8 cellular contexts compared by ENCODE assay signal in genomic region chr15:81274932-81275341, GRCh38. TPM values are rescaled to one million over a fixed set of nuclear protein-coding genes. Genes with fewer than 3 reads are reported as not detected.
DNase-seq lines count a peak whose midpoint lies in the region; ATAC-seq and TF ChIP-seq lines count a peak whose summit lies in the region.

No MANE protein-coding gene starts in this region.

- no peak overlapping the region for H3K4me3 ChIP-seq in coronary artery
- H3K4me3 ChIP-seq in liver (ENCODE audit: low read depth in 1 of 3, low read length in 3 of 3) = no peak overlapping the region

- H3K36me3 ChIP-seq in liver (ENCODE audit: control insufficient read depth in 4 of 4, insufficient read depth in 3 of 4, low read depth in 1 of 4, low read length in 3 of 4) = no peaks in the 10 kb centered on the region

- no peaks in the 10 kb centered on the region for H3K9me3 ChIP-seq in liver (ENCODE audit: control insufficient read depth in 4 of 4, low read length in 3 of 4)

- DNase-seq in AG08396 (ENCODE audit: low spot score) = peak; percentile 80
- peak; percentile 54 to 71 for DNase-seq in NCI-H446 (lab: John Stamatoyannopoulos, UW)
- peak; percentile 88 for DNase-seq in activated CD4-positive, alpha-beta T cell treated with anti-CD3 and anti-CD28 coated beads for 36 hours
- no peak for DNase-seq in coronary artery (ENCODE audit: low spot score)
- peak; percentile 61 to 68 (median 67) for DNase-seq in stimulated activated CD4-positive, alpha-beta T cell treated with anti-CD3 and anti-CD28 coated beads, TNF-alpha, amount 100 ng/mL, for 4 hours (ENCODE audit: low read depth in 3 of 3)

- POLR2A ChIA-PET in activated CD4-positive, alpha-beta T cell treated with anti-CD3 and anti-CD28 coated beads for 36 hours (lab: Charles Lee) = interaction anchor here (0.6 kb wide), 1 partner anchor 37 kb away, joined by 4 read pairs; no protein-coding TSS in a partner anchor

- WGBS in liver = 10% methylated on average over 9 of the region's 9 CpGs

- H3K9ac ChIP-seq in liver (ENCODE audit: low read depth in 1 of 2, low read length in 2 of 2) = peak overlapping the region in 1 of 2 donors; percentile 42

- ATAC-seq in GM18867 (IDR thresholded peaks at IDR 0.05; ENCODE audit: unreplicated experiment) (peak; percentile 80), HG03139 (IDR thresholded peaks at IDR 0.05; ENCODE audit: unreplicated experiment) (peak; percentile 75)
- ATAC-seq in activated CD4-positive, alpha-beta T cell treated with anti-CD3 and anti-CD28 coated beads for 36 hours = peak; percentile 90

- H3K27me3 Mint-ChIP-seq in activated CD4-positive, alpha-beta T cell treated with anti-CD3 and anti-CD28 coated beads for 36 hours = no peaks in the 10 kb centered on the region

- no peaks in the 10 kb centered on the region for H3K27me3 ChIP-seq in liver (ENCODE audit: control insufficient read depth in 4 of 4, insufficient read depth in 4 of 4, low read length in 3 of 4)

- H3K27ac ChIP-seq in coronary artery (peak overlapping the region in 1 of 2 donors; percentile 60), liver (ENCODE audit: low read depth in 1 of 2, low read length in 2 of 2) (peak overlapping the region; percentile 44 to 54)

- peaks cover 13% of the 10 kb centered on the region for H3K36me3 Mint-ChIP-seq in activated CD4-positive, alpha-beta T cell treated with anti-CD3 and anti-CD28 coated beads for 36 hours (ENCODE audit: low read depth)

- H3K4me1 Mint-ChIP-seq in activated CD4-positive, alpha-beta T cell treated with anti-CD3 and anti-CD28 coated beads for 36 hours = peaks cover 46% of the 10 kb centered on the region

- peaks cover 16 to 59% (median 51%) of the 10 kb centered on the region in 4 donors for H3K4me1 ChIP-seq in liver (ENCODE audit: control insufficient read depth in 4 of 4, insufficient read depth in 4 of 4, low read length in 3 of 4)

- TF ChIP-seq RAD21 in liver (IDR thresholded peaks at IDR 0.05) = peak; percentile 86 to 91

- H3K9me3 Mint-ChIP-seq in activated CD4-positive, alpha-beta T cell treated with anti-CD3 and anti-CD28 coated beads for 36 hours (ENCODE audit: low read depth) = peaks cover 15% of the 10 kb centered on the region

- peak overlapping the region; percentile 53 for H3K27ac Mint-ChIP-seq in activated CD4-positive, alpha-beta T cell treated with anti-CD3 and anti-CD28 coated beads for 36 hours

- H3K4me3 Mint-ChIP-seq in activated CD4-positive, alpha-beta T cell treated with anti-CD3 and anti-CD28 coated beads for 36 hours = peak overlapping the region; percentile 33

- peak; percentile 69 for TF ChIP-seq CTCF in coronary artery (IDR thresholded peaks at IDR 0.05)
- peak; percentile 97 for TF ChIP-seq CTCF in liver (IDR thresholded peaks at IDR 0.05; ENCODE audit: low read depth, low read length, missing input control)

- CTCF ChIA-PET in activated CD4-positive, alpha-beta T cell treated with anti-CD3 and anti-CD28 coated beads for 36 hours (lab: Charles Lee) = interaction anchor here (0.6 to 6.9 kb wide), 44 partner anchors 8 to 287 kb away, joined by 3 to 70 read pairs (median 4); partner anchors contain the start of gene STARD5

- intact Hi-C loops in activated CD4-positive, alpha-beta T cell treated with anti-CD3 and anti-CD28 coated beads for 36 hours (cut with DNase I, micrococcal nuclease) = loop anchor here (1.0 to 2.0 kb wide), 5 partner anchors 19 to 125 kb away; partner anchors contain the start of gene STARD5 (in 1 of the 2)

TF ChIP-seq in liver, 16 proteins besides CTCF, POLR2A, EP300 and RAD21:
- TF ChIP-seq RXRA (IDR thresholded peaks at IDR 0.05) (no peak), SP1 (IDR thresholded peaks at IDR 0.05) (no peak), NR2F2 (IDR thresholded peaks at IDR 0.05) (no peak), TAF1 (conservative IDR thresholded peaks at IDR 0.05) (no peak), ATF3 (IDR thresholded peaks at IDR 0.05) (no peak), HNF4A (conservative IDR thresholded peaks at IDR 0.05) (no peak), MAX (IDR thresholded peaks at IDR 0.05) (no peak), YY1 (IDR thresholded peaks at IDR 0.05) (no peak), HNF4G (IDR thresholded peaks at IDR 0.05) (no peak), GABPA (IDR thresholded peaks at IDR 0.05 in 1 of 2, conservative IDR thresholded peaks at IDR 0.05 in 1 of 2) (no peak), ZBTB33 (IDR thresholded peaks at IDR 0.05) (no peak), REST (IDR thresholded peaks at IDR 0.05) (no peak), EGR1 (IDR thresholded peaks at IDR 0.05; ENCODE audit: low read depth in 2 of 2) (no peak), FOXA1 (IDR thresholded peaks at IDR 0.05) (no peak), FOXA2 (IDR thresholded peaks at IDR 0.05) (no peak), JUND (IDR thresholded peaks at IDR 0.05) (no peak)
TF ChIP-seq in liver: peak in this region for 0.

RNA-seq across cellular contexts. Expression of gene STARD5, which starts 49.0 kb away (rescaled TPM):
- 1 to 10 TPM; 8.9 to 9.2 TPM for total RNA-seq in activated CD4-positive, alpha-beta T cell treated with anti-CD3 and anti-CD28 coated beads for 36 hours
- 10 to 100 TPM in 1 of 2 donors, 1 to 10 TPM in 1; 1.1 to 45.3 TPM for total RNA-seq in liver
- 10 to 100 TPM; 26.1 to 47.0 TPM for polyA plus RNA-seq in liver
